ENCODE assay signal across 1 cellular context in the genomic region with DNA sequence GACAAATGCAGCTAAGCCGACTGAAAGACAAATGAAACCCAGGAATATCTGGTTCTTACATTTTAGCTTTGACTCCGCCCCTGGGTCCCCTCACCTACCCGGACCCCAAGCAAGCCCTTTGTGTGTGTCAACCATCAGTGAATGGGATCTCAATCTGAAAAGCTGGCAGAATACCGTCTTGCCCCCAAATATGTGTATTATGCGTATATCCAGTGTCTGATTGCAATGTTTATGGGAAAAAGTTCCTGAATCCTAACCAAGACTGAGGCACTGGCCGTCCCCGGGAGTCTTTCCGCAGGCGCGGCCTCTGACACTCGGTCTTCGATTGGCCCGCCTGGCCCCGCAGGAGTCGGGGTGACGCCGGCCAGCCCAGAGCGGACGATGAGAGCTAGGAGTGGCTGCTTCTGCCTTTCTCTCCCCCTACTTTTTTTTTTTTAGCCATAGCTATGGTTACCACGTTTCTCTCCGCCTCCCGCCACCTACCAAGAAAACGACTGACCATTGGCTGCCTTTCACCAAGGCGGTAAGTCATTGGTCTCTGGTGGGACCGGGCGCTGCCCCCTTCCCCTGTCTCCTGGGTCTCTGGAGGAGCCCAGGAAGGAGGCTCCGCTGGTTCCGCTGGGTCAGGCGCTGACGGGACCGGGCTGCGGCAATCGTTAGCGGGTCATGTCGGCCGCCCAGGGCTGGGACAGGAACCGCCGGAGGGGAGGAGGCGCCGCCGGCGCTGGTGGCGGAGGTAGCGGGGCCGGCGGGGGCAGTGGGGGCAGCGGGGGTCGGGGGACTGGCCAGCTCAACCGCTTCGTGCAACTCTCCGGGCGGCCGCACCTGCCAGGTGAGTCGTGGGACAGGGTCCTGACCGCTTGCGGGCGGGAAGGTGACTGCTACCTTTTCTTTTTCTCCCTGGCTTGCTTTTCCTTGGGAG.
TF ChIP-seq lines count a peak whose summit lies in the region.

A gene with protein sequence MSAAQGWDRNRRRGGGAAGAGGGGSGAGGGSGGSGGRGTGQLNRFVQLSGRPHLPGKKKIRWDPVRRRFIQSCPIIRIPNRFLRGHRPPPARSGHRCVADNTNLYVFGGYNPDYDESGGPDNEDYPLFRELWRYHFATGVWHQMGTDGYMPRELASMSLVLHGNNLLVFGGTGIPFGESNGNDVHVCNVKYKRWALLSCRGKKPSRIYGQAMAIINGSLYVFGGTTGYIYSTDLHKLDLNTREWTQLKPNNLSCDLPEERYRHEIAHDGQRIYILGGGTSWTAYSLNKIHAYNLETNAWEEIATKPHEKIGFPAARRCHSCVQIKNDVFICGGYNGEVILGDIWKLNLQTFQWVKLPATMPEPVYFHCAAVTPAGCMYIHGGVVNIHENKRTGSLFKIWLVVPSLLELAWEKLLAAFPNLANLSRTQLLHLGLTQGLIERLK (plus strand): TSS at position 557 of the 922 bp plus-strand sequence. CDS start 110 bp downstream, at position 667.

TF ChIP-seq in HepG2, 621 proteins besides CTCF, POLR2A, EP300 and RAD21 (continued from another document and continues in another):
- TF ChIP-seq, protein P1, sequence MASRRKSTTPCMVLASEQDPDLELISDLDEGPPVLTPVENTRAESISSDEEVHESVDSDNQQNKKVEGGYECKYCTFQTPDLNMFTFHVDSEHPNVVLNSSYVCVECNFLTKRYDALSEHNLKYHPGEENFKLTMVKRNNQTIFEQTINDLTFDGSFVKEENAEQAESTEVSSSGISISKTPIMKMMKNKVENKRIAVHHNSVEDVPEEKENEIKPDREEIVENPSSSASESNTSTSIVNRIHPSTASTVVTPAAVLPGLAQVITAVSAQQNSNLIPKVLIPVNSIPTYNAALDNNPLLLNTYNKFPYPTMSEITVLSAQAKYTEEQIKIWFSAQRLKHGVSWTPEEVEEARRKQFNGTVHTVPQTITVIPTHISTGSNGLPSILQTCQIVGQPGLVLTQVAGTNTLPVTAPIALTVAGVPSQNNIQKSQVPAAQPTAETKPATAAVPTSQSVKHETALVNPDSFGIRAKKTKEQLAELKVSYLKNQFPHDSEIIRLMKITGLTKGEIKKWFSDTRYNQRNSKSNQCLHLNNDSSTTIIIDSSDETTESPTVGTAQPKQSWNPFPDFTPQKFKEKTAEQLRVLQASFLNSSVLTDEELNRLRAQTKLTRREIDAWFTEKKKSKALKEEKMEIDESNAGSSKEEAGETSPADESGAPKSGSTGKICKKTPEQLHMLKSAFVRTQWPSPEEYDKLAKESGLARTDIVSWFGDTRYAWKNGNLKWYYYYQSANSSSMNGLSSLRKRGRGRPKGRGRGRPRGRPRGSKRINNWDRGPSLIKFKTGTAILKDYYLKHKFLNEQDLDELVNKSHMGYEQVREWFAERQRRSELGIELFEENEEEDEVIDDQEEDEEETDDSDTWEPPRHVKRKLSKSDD (CRISPR knock-in tag; IDR thresholded peaks at IDR 0.05; ENCODE audit: low read depth) = no peak
- TF ChIP-seq, protein P2, sequence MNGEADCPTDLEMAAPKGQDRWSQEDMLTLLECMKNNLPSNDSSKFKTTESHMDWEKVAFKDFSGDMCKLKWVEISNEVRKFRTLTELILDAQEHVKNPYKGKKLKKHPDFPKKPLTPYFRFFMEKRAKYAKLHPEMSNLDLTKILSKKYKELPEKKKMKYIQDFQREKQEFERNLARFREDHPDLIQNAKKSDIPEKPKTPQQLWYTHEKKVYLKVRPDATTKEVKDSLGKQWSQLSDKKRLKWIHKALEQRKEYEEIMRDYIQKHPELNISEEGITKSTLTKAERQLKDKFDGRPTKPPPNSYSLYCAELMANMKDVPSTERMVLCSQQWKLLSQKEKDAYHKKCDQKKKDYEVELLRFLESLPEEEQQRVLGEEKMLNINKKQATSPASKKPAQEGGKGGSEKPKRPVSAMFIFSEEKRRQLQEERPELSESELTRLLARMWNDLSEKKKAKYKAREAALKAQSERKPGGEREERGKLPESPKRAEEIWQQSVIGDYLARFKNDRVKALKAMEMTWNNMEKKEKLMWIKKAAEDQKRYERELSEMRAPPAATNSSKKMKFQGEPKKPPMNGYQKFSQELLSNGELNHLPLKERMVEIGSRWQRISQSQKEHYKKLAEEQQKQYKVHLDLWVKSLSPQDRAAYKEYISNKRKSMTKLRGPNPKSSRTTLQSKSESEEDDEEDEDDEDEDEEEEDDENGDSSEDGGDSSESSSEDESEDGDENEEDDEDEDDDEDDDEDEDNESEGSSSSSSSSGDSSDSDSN (CRISPR knock-in tag; IDR thresholded peaks at IDR 0.05) = peak; percentile 30; the same call in 1 of the 2 replicates
- peak; percentile 84; the same call in 1 of the 2 replicates for TF ChIP-seq REPIN1 (CRISPR knock-in tag; IDR thresholded peaks at IDR 0.05; ENCODE audit: borderline replicate concordance, low read depth)
- no peak for TF ChIP-seq FOXA1 (IDR thresholded peaks at IDR 0.05)
- 0 out of 2 replicates have a peak, but pooled peaks have one; percentile 18 for TF ChIP-seq FOXA1 (CRISPR knock-in tag; IDR thresholded peaks at IDR 0.05)
- TF ChIP-seq, protein P3, sequence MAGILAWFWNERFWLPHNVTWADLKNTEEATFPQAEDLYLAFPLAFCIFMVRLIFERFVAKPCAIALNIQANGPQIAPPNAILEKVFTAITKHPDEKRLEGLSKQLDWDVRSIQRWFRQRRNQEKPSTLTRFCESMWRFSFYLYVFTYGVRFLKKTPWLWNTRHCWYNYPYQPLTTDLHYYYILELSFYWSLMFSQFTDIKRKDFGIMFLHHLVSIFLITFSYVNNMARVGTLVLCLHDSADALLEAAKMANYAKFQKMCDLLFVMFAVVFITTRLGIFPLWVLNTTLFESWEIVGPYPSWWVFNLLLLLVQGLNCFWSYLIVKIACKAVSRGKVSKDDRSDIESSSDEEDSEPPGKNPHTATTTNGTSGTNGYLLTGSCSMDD (CRISPR knock-in tag; IDR thresholded peaks at IDR 0.05) = no peak
- TF ChIP-seq SRSF9 (IDR thresholded peaks at IDR 0.05; ENCODE audit: borderline replicate concordance, insufficient read depth, low read depth, low read length, poor library complexity, severe bottlenecking) = no peak
- TF ChIP-seq TARDBP (CRISPR knock-in tag; IDR thresholded peaks at IDR 0.05) = peak; percentile 88; the same call in 1 of the 2 replicates
- TF ChIP-seq ZNF253 (CRISPR knock-in tag; IDR thresholded peaks at IDR 0.05; ENCODE audit: borderline replicate concordance) = no peak
- TF ChIP-seq SP140L (CRISPR knock-in tag; IDR thresholded peaks at IDR 0.05; ENCODE audit: borderline replicate concordance) = no peak; the same call in 1 of the 2 replicates
- peak; percentile 91 for TF ChIP-seq TBX2 (CRISPR knock-in tag; IDR thresholded peaks at IDR 0.05; ENCODE audit: borderline replicate concordance)
- TF ChIP-seq MEF2D (CRISPR knock-in tag; IDR thresholded peaks at IDR 0.05) = peak; percentile 77
- no peak for TF ChIP-seq ZNF562 (CRISPR knock-in tag; IDR thresholded peaks at IDR 0.05; ENCODE audit: borderline replicate concordance)
- TF ChIP-seq SUZ12 (IDR thresholded peaks at IDR 0.05; ENCODE audit: low read depth, low read length) = 0 out of 2 replicates have a peak, but pooled peaks have one; percentile 15
- TF ChIP-seq BORCS8-MEF2B (CRISPR knock-in tag; IDR thresholded peaks at IDR 0.05) = peak; percentile 31; the same call in 1 of the 2 replicates
- peak; percentile 79 for TF ChIP-seq PHF8 (CRISPR knock-in tag; IDR thresholded peaks at IDR 0.05)
- TF ChIP-seq, protein P4, sequence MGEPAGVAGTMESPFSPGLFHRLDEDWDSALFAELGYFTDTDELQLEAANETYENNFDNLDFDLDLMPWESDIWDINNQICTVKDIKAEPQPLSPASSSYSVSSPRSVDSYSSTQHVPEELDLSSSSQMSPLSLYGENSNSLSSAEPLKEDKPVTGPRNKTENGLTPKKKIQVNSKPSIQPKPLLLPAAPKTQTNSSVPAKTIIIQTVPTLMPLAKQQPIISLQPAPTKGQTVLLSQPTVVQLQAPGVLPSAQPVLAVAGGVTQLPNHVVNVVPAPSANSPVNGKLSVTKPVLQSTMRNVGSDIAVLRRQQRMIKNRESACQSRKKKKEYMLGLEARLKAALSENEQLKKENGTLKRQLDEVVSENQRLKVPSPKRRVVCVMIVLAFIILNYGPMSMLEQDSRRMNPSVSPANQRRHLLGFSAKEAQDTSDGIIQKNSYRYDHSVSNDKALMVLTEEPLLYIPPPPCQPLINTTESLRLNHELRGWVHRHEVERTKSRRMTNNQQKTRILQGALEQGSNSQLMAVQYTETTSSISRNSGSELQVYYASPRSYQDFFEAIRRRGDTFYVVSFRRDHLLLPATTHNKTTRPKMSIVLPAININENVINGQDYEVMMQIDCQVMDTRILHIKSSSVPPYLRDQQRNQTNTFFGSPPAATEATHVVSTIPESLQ (CRISPR knock-in tag; conservative IDR thresholded peaks at IDR 0.05) = no peak
- TF ChIP-seq, protein P5, sequence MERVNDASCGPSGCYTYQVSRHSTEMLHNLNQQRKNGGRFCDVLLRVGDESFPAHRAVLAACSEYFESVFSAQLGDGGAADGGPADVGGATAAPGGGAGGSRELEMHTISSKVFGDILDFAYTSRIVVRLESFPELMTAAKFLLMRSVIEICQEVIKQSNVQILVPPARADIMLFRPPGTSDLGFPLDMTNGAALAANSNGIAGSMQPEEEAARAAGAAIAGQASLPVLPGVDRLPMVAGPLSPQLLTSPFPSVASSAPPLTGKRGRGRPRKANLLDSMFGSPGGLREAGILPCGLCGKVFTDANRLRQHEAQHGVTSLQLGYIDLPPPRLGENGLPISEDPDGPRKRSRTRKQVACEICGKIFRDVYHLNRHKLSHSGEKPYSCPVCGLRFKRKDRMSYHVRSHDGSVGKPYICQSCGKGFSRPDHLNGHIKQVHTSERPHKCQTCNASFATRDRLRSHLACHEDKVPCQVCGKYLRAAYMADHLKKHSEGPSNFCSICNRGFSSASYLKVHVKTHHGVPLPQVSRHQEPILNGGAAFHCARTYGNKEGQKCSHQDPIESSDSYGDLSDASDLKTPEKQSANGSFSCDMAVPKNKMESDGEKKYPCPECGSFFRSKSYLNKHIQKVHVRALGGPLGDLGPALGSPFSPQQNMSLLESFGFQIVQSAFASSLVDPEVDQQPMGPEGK (CRISPR knock-in tag; IDR thresholded peaks at IDR 0.05) = peak; percentile 55; the same call in 1 of the 2 replicates
- peak; percentile 42; the same call in 1 of the 2 replicates for TF ChIP-seq ZBTB7B (CRISPR knock-in tag; IDR thresholded peaks at IDR 0.05)
- TF ChIP-seq ATAD3A (CRISPR knock-in tag; IDR thresholded peaks at IDR 0.05) = no peak
- TF ChIP-seq ZNF7 (CRISPR knock-in tag; IDR thresholded peaks at IDR 0.05) = no peak
- no peak for TF ChIP-seq CENPX (CRISPR knock-in tag; IDR thresholded peaks at IDR 0.05)
- no peak for TF ChIP-seq SOX13 (IDR thresholded peaks at IDR 0.05)
- peak in 1 of 2 experiments; percentile 41; a peak in 1 of 4 replicates for TF ChIP-seq SOX13 (CRISPR knock-in tag; conservative IDR thresholded peaks at IDR 0.05 in 1 of 2, IDR thresholded peaks at IDR 0.05 in 1 of 2)
- TF ChIP-seq KDM4B (CRISPR knock-in tag; IDR thresholded peaks at IDR 0.05) = peak; percentile 78
- TF ChIP-seq, protein P6, sequence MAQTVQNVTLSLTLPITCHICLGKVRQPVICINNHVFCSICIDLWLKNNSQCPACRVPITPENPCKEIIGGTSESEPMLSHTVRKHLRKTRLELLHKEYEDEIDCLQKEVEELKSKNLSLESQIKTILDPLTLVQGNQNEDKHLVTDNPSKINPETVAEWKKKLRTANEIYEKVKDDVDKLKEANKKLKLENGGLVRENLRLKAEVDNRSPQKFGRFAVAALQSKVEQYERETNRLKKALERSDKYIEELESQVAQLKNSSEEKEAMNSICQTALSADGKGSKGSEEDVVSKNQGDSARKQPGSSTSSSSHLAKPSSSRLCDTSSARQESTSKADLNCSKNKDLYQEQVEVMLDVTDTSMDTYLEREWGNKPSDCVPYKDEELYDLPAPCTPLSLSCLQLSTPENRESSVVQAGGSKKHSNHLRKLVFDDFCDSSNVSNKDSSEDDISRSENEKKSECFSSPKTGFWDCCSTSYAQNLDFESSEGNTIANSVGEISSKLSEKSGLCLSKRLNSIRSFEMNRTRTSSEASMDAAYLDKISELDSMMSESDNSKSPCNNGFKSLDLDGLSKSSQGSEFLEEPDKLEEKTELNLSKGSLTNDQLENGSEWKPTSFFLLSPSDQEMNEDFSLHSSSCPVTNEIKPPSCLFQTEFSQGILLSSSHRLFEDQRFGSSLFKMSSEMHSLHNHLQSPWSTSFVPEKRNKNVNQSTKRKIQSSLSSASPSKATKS (CRISPR knock-in tag; IDR thresholded peaks at IDR 0.05) = 0 out of 2 replicates have a peak, but pooled peaks have one; percentile 47
- TF ChIP-seq, protein P7, sequence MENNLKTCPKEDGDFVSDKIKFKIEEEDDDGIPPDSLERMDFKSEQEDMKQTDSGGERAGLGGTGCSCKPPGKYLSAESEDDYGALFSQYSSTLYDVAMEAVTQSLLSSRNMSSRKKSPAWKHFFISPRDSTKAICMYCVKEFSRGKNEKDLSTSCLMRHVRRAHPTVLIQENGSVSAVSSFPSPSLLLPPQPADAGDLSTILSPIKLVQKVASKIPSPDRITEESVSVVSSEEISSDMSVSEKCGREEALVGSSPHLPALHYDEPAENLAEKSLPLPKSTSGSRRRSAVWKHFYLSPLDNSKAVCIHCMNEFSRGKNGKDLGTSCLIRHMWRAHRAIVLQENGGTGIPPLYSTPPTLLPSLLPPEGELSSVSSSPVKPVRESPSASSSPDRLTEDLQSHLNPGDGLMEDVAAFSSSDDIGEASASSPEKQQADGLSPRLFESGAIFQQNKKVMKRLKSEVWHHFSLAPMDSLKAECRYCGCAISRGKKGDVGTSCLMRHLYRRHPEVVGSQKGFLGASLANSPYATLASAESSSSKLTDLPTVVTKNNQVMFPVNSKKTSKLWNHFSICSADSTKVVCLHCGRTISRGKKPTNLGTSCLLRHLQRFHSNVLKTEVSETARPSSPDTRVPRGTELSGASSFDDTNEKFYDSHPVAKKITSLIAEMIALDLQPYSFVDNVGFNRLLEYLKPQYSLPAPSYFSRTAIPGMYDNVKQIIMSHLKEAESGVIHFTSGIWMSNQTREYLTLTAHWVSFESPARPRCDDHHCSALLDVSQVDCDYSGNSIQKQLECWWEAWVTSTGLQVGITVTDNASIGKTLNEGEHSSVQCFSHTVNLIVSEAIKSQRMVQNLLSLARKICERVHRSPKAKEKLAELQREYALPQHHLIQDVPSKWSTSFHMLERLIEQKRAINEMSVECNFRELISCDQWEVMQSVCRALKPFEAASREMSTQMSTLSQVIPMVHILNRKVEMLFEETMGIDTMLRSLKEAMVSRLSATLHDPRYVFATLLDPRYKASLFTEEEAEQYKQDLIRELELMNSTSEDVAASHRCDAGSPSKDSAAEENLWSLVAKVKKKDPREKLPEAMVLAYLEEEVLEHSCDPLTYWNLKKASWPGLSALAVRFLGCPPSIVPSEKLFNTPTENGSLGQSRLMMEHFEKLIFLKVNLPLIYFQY (CRISPR knock-in tag; IDR thresholded peaks at IDR 0.05; ENCODE audit: borderline replicate concordance) = peak; percentile 99
